In genomic region chr13:33290421-33290965, GRCh38 we compare ENCODE assay signal across 18 cellular contexts. TPM values are rescaled to one million over a fixed set of nuclear protein-coding genes. Genes with fewer than 3 reads are reported as not detected.
DNase-seq lines count a peak whose midpoint lies in the region; ATAC-seq and TF ChIP-seq lines count a peak whose summit lies in the region.
"Had no signal": no experiment of that assay in that cellular context is flagged by ENCODE, and none has a peak within 500 bp of the region (broad histone marks: within the 10 kb centered on the region; RNA-seq: fewer than 3 reads in every experiment).

No MANE protein-coding gene starts in this region.

- no peak for ATAC-seq in right cardiac atrium
- no peak for ATAC-seq in gastroesophageal sphincter
- no peak for ATAC-seq in HG03196 (IDR thresholded peaks at IDR 0.05; ENCODE audit: unreplicated experiment)
- no peak for ATAC-seq in HG03095 (IDR thresholded peaks at IDR 0.05; ENCODE audit: unreplicated experiment)
- ATAC-seq in GM21825 (IDR thresholded peaks at IDR 0.05; ENCODE audit: unreplicated experiment), result no peak
- ATAC-seq: A549 had no signal

- H3K36me3 ChIP-seq in gastroesophageal sphincter, result no peaks in the 10 kb centered on the region
- no peaks in the 10 kb centered on the region for H3K36me3 ChIP-seq in sigmoid colon
- H3K36me3 ChIP-seq: Peyer's patch had no signal

- H3K27ac ChIP-seq in right cardiac atrium (ENCODE audit: low read length) (peak overlapping the region; percentile 3), gastroesophageal sphincter (peak overlapping the region; percentile 59 to 77 (median 70)), sigmoid colon (peak overlapping the region; percentile 45 to 61 (median 60))
- H3K27ac ChIP-seq: A549, Peyer's patch had no signal

- no peak for DNase-seq in right cardiac atrium
- no peak for DNase-seq in cardiac septum (ENCODE audit: low spot score)
- DNase-seq in sigmoid colon, result no peak
- no peak for DNase-seq in stimulated activated CD8-positive, alpha-beta memory T cell treated with anti-CD3 and anti-CD28 coated beads, Interleukin-4, amount 100 ng/mL, for 48 hours
- DNase-seq: CD4-positive, alpha-beta T cell; GF-D8; HFFc6; NCI-H1930; NCI-H2171; NCI-H510A; Peyer's patch; SIG-M5 had no signal

- H3K4me1 ChIP-seq in right cardiac atrium (ENCODE audit: control insufficient read depth, insufficient read depth, low read length), result peaks cover 6% of the 10 kb centered on the region
- peaks cover 8 to 45% (median 13%) of the 10 kb centered on the region in 3 donors for H3K4me1 ChIP-seq in gastroesophageal sphincter
- peaks cover 0 to 38% (median 28%) of the 10 kb centered on the region in 4 donors for H3K4me1 ChIP-seq in sigmoid colon
- H3K4me1 ChIP-seq: A549 had no signal

- TF ChIP-seq POLR2A in gastroesophageal sphincter (IDR thresholded peaks at IDR 0.05) (no peak), sigmoid colon (IDR thresholded peaks at IDR 0.05) (no peak)

- no peaks in the 10 kb centered on the region for H3K27me3 ChIP-seq in right cardiac atrium (ENCODE audit: control insufficient read depth, insufficient read depth)
- H3K27me3 ChIP-seq in gastroesophageal sphincter, result no peaks in the 10 kb centered on the region
- no peaks in the 10 kb centered on the region for H3K27me3 ChIP-seq in sigmoid colon
- H3K27me3 ChIP-seq: Peyer's patch had no signal

- no peak overlapping the region for H3K4me3 ChIP-seq in right cardiac atrium (ENCODE audit: low read length)
- H3K4me3 ChIP-seq in gastroesophageal sphincter, result no peak overlapping the region
- no peak overlapping the region for H3K4me3 ChIP-seq in sigmoid colon
- H3K4me3 ChIP-seq: A549, Peyer's patch had no signal

- TF ChIP-seq CTCF in gastroesophageal sphincter (IDR thresholded peaks at IDR 0.05), result no peak
- TF ChIP-seq CTCF in sigmoid colon (IDR thresholded peaks at IDR 0.05), result no peak

- TF ChIP-seq EP300 in gastroesophageal sphincter (IDR thresholded peaks at IDR 0.05) (no peak), sigmoid colon (IDR thresholded peaks at IDR 0.05) (no peak)

- intact Hi-C loops in right cardiac atrium (cut with DNase I) (no loop called here), cardiac septum (cut with DNase I) (no loop called here), sigmoid colon (cut with DNase I) (no loop called here)

- 84% methylated on average over 3 of the region's 3 CpGs for WGBS in right cardiac atrium
- 65 to 66% methylated on average over 3 of the region's 3 CpGs for WGBS in gastroesophageal sphincter (ENCODE audit: low coverage in 1 of 2), 2 donors
- WGBS in sigmoid colon, 2 donors, result 94 to 98% methylated on average over 3 of the region's 3 CpGs

- no peaks in the 10 kb centered on the region for H3K9me3 ChIP-seq in right cardiac atrium (ENCODE audit: control insufficient read depth, low read length)
- no peaks in the 10 kb centered on the region for H3K9me3 ChIP-seq in gastroesophageal sphincter
- no peaks in the 10 kb centered on the region for H3K9me3 ChIP-seq in sigmoid colon
- H3K9me3 ChIP-seq: A549, Peyer's patch had no signal

RNA-seq across cellular contexts. Expression of gene STARD13, which starts 4.9 kb away (rescaled TPM):
- total RNA-seq in right cardiac atrium (10 to 100 TPM; 26.1 to 35.7 (median 30.7) TPM), cardiac septum (26.9 TPM), gastroesophageal sphincter (10 to 100 TPM; 46.2 to 63.3 (median 49.3) TPM), sigmoid colon (100 to 1,000 TPM in 1 of 4 donors, 10 to 100 TPM in 3; 66.7 to 102 (median 81.8) TPM)
- polyA plus RNA-seq in right cardiac atrium (9.6 TPM), sigmoid colon (10 to 100 TPM in 1 of 3 donors, 1 to 10 TPM in 2; 3.7 to 14.1 (median 6.0) TPM)
- total RNA-seq: CD4-positive, alpha-beta T cell had no signal
- polyA plus RNA-seq: IgD-negative memory B cell had no signal

Comparison
In these comparisons a context has a peak if more than half of its experiments do, and no peak if none do; other contexts are left out.
1. H3K27ac ChIP-seq: peak in every context shown above with its lines; median percentile 70 in gastroesophageal sphincter; 60 in sigmoid colon; 3 in right cardiac atrium.